10 cellular contexts compared by ENCODE assay signal in the genomic region with DNA sequence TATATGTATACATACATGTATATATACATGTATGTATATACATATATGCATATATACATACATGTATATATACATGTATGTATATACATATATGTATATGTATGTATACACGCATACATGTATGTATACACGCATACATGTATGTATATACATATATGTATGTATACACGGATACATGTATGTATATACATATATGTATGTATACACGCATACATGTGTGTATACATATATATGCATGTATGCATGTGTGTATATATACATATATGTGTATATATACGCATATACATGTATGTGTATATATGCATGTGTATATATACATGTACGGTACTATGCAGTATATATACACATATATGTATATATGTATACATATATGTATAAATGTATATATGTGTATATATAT. TPM values are rescaled to one million over a fixed set of nuclear protein-coding genes. Genes with fewer than 3 reads are reported as not detected.
"Had no signal": no experiment of that assay in that cellular context is flagged by ENCODE, and none has a peak within 500 bp of the region (broad histone marks: within the 10 kb centered on the region; RNA-seq: fewer than 3 reads in every experiment).

No MANE protein-coding gene starts in this region.

- H3K4me1 Mint-ChIP-seq: IgD-negative memory B cell had no signal

- FAIRE-seq: HepG2 had no signal

- ATAC-seq: HepG2 had no signal

- H3K4me1 ChIP-seq: HAP-1 had no signal

- H3K36me3 ChIP-seq: HAP-1 had no signal

- H3K27ac Mint-ChIP-seq: HFFc6, IgD-negative memory B cell had no signal

- H3K27ac ChIP-seq: GM23248, HL-60 had no signal

- DNase-seq: GM23248, GOT3, H7, HFFc6 had no signal

- H3K4me3 Mint-ChIP-seq: HFFc6, IgD-negative memory B cell had no signal

- H3K9ac ChIP-seq: GM23248 had no signal

- H2AFZ ChIP-seq: GM23248 had no signal

- H3K9me3 ChIP-seq: HAP-1 had no signal

- H3K4me3 ChIP-seq: GM23248, HAP-1 had no signal

RNA-seq across cellular contexts. Expression of a gene that starts 2.6 kb away (rescaled TPM):
- total RNA-seq: GM23248, HepG2, HFFc6 had no signal
- polyA plus RNA-seq: GM23248, HepG2 had no signal

RNA-seq across cellular contexts. Expression of a gene that starts 29.3 kb away (rescaled TPM):
- total RNA-seq: GM23248, H4, H7, HepG2, HFFc6, HT1080 had no signal
- polyA plus RNA-seq: GM23248, HepG2 had no signal

RNA-seq across cellular contexts. Expression of a gene that starts 44.0 kb away (rescaled TPM):
- total RNA-seq: GM23248, H4, HepG2, HFFc6, HT1080 had no signal
- polyA plus RNA-seq: GM23248, HepG2 had no signal

RNA-seq across cellular contexts. Expression of a gene that starts 53.1 kb away (rescaled TPM):
- total RNA-seq: GM23248, H4, H7, HepG2, HFFc6, HT1080 had no signal
- polyA plus RNA-seq: GM23248, HepG2 had no signal
